In genomic region chr20:59055302-59055701, GRCh38 we compare ENCODE assay signal across 10 cellular contexts. TPM values are rescaled to one million over a fixed set of nuclear protein-coding genes. Genes with fewer than 3 reads are reported as not detected.
DNase-seq lines count a peak whose midpoint lies in the region; TF ChIP-seq lines count a peak whose summit lies in the region.
"Had no signal": no experiment of that assay in that cellular context is flagged by ENCODE, and none has a peak within 500 bp of the region (broad histone marks: within the 10 kb centered on the region; RNA-seq: fewer than 3 reads in every experiment).

No MANE protein-coding gene starts in this region.

- H4K20me1 ChIP-seq in DOHH2 (ENCODE audit: control insufficient read depth, insufficient read depth, low read depth, low read length): no peaks in the 10 kb centered on the region

- H3K4me2 ChIP-seq in DOHH2 (ENCODE audit: low read length): no peak overlapping the region

- H3K9me3 ChIP-seq in DOHH2 (ENCODE audit: control insufficient read depth, insufficient read depth, low read length) (no peaks in the 10 kb centered on the region), ovary (no peaks in the 10 kb centered on the region)

- no peaks in the 10 kb centered on the region for H3K36me3 Mint-ChIP-seq in neural crest cell (ENCODE audit: low read depth)
- no peaks in the 10 kb centered on the region for H3K36me3 Mint-ChIP-seq in endothelial cell (ENCODE audit: low read depth, unreplicated experiment)
- H3K36me3 Mint-ChIP-seq in activated CD4-positive, alpha-beta T cell treated with anti-CD3 and anti-CD28 coated beads, Interleukin-2, amount 10 ng/mL, durations not matched to agents 7 days and 5 days (ENCODE audit: low read depth): no peaks in the 10 kb centered on the region

- intact Hi-C loops in ovary (cut with DNase I): no loop called here

- no peak for TF ChIP-seq POLR2A in NB4 (IDR thresholded peaks at IDR 0.05; ENCODE audit: extremely low read depth, insufficient read length)
- no peak for TF ChIP-seq POLR2A in ovary (IDR thresholded peaks at IDR 0.05)

- TF ChIP-seq EP300 in ovary (IDR thresholded peaks at IDR 0.05): no peak

- no peaks in the 10 kb centered on the region for H3K4me1 Mint-ChIP-seq in neural crest cell
- peaks cover 3% of the 10 kb centered on the region for H3K4me1 Mint-ChIP-seq in endothelial cell (ENCODE audit: unreplicated experiment)
- no peaks in the 10 kb centered on the region for H3K4me1 Mint-ChIP-seq in activated CD4-positive, alpha-beta T cell treated with anti-CD3 and anti-CD28 coated beads, Interleukin-2, amount 10 ng/mL, durations not matched to agents 7 days and 5 days

- TF ChIP-seq CTCF in DOHH2 (IDR thresholded peaks at IDR 0.05; ENCODE audit: low read depth, low read length, poor library complexity, severe bottlenecking): peak; percentile 58
- TF ChIP-seq CTCF in NB4 (IDR thresholded peaks at IDR 0.05; ENCODE audit: low read depth, low read length): peak; percentile 12
- TF ChIP-seq CTCF in cardiac fibroblast (IDR thresholded peaks at IDR 0.05; ENCODE audit: low read depth, low read length): peak; percentile 37
- TF ChIP-seq CTCF in neural crest cell (conservative IDR thresholded peaks at IDR 0.05): peak; percentile 37
- TF ChIP-seq CTCF in endothelial cell (IDR thresholded peaks at IDR 0.05; ENCODE audit: unreplicated experiment): no peak
- TF ChIP-seq CTCF in ovary (IDR thresholded peaks at IDR 0.05): no peak

- H3K27ac Mint-ChIP-seq in neural crest cell (ENCODE audit: unreplicated experiment) (no peak overlapping the region), endothelial cell (ENCODE audit: unreplicated experiment) (no peak overlapping the region)
- H3K27ac Mint-ChIP-seq in activated CD4-positive, alpha-beta T cell treated with anti-CD3 and anti-CD28 coated beads, Interleukin-2, amount 10 ng/mL, durations not matched to agents 7 days and 5 days: no peak overlapping the region

- DNase-seq in NB4 (ENCODE audit: low read depth) (peak; percentile 25), cardiac fibroblast (ENCODE audit: low read depth in 2 of 2) (peak; percentile 45 to 61), neural crest cell (ENCODE audit: low read depth, low spot score) (no peak), endothelial cell (ENCODE audit: low spot score) (no peak), NCI-H1930 (lab: John Stamatoyannopoulos, UW) (no peak), ovary (no peak)
- DNase-seq in activated CD4-positive, alpha-beta T cell treated with anti-CD3 and anti-CD28 coated beads, Interleukin-2, amount 10 ng/mL, durations not matched to agents 7 days and 5 days: no peak
- DNase-seq: activated T-cell treated with anti-CD3 and anti-CD28 coated beads, Interleukin-2, amount 50 U/mL, for 48 hours; retina had no signal

- H3K27ac ChIP-seq in DOHH2 (ENCODE audit: low read depth, low read length) (no peak overlapping the region), ovary (no peak overlapping the region)

- no peaks in the 10 kb centered on the region for H3K79me2 ChIP-seq in DOHH2 (ENCODE audit: control insufficient read depth, low read length)

- no peaks in the 10 kb centered on the region for H3K36me3 ChIP-seq in DOHH2 (ENCODE audit: control insufficient read depth, low read length)
- no peaks in the 10 kb centered on the region for H3K36me3 ChIP-seq in ovary

- H3K27me3 ChIP-seq in DOHH2 (ENCODE audit: control insufficient read depth, low read length): peaks cover 45% of the 10 kb centered on the region
- no peaks in the 10 kb centered on the region for H3K27me3 ChIP-seq in ovary

- 57 to 60% (median 58%) methylated on average over 7 of the region's 7 CpGs for WGBS in ovary, 3 donors

- no peaks in the 10 kb centered on the region for H3F3A ChIP-seq in DOHH2 (ENCODE audit: control insufficient read depth, insufficient read depth)

- H3K27me3 Mint-ChIP-seq in neural crest cell (ENCODE audit: low read depth): peaks cover 10% of the 10 kb centered on the region
- peaks cover 2% of the 10 kb centered on the region for H3K27me3 Mint-ChIP-seq in endothelial cell (ENCODE audit: unreplicated experiment)
- peaks cover 28% of the 10 kb centered on the region for H3K27me3 Mint-ChIP-seq in activated CD4-positive, alpha-beta T cell treated with anti-CD3 and anti-CD28 coated beads, Interleukin-2, amount 10 ng/mL, durations not matched to agents 7 days and 5 days

- POLR2A ChIA-PET in activated CD4-positive, alpha-beta T cell treated with anti-CD3 and anti-CD28 coated beads, Interleukin-2, amount 10 ng/mL, durations not matched to agents 7 days and 5 days (lab: Charles Lee): no interaction called here

- H3K4me3 Mint-ChIP-seq in neural crest cell (no peak overlapping the region), endothelial cell (ENCODE audit: unreplicated experiment) (no peak overlapping the region)
- no peak overlapping the region for H3K4me3 Mint-ChIP-seq in activated CD4-positive, alpha-beta T cell treated with anti-CD3 and anti-CD28 coated beads, Interleukin-2, amount 10 ng/mL, durations not matched to agents 7 days and 5 days

- H3K9me3 Mint-ChIP-seq in neural crest cell (no peaks in the 10 kb centered on the region), endothelial cell (ENCODE audit: unreplicated experiment) (no peaks in the 10 kb centered on the region)
- no peaks in the 10 kb centered on the region for H3K9me3 Mint-ChIP-seq in activated CD4-positive, alpha-beta T cell treated with anti-CD3 and anti-CD28 coated beads, Interleukin-2, amount 10 ng/mL, durations not matched to agents 7 days and 5 days

- no peaks in the 10 kb centered on the region for H3K9me2 ChIP-seq in DOHH2 (replicated peaks; ENCODE audit: control insufficient read depth, low read length)

- H3K4me1 ChIP-seq in DOHH2 (ENCODE audit: control insufficient read depth, low read length) (no peaks in the 10 kb centered on the region), ovary (ENCODE audit: insufficient read depth) (no peaks in the 10 kb centered on the region)

- CTCF ChIA-PET in activated CD4-positive, alpha-beta T cell treated with anti-CD3 and anti-CD28 coated beads, Interleukin-2, amount 10 ng/mL, durations not matched to agents 7 days and 5 days (lab: Charles Lee): no interaction called here

- H3K4me3 ChIP-seq in DOHH2 (ENCODE audit: low read length) (no peak overlapping the region), NB4 (ENCODE audit: low read depth, low read length) (no peak overlapping the region), cardiac fibroblast (replicated peaks in 1 of 2; ENCODE audit: low read depth in 2 of 2, low read length in 2 of 2) (no peak overlapping the region), ovary (no peak overlapping the region)

RNA-seq across cellular contexts. Expression of gene PRELID3B, which starts 12.7 kb away (rescaled TPM):
- total RNA-seq in neural crest cell (45.3 and 53.6 TPM in 2 replicates), endothelial cell (ENCODE audit: unreplicated experiment) (40.2 TPM), ovary (10 to 100 TPM; 21.9 to 40.8 (median 31.4) TPM)
- 10 to 100 TPM; 16.8 to 25.1 TPM for polyA plus RNA-seq in ovary
- 10 to 100 TPM; 66.4 to 82.5 TPM for total RNA-seq in activated CD4-positive, alpha-beta T cell treated with anti-CD3 and anti-CD28 coated beads, Interleukin-2, amount 10 ng/mL, durations not matched to agents 7 days and 5 days

RNA-seq across cellular contexts. Expression of gene ATP5F1E, which starts 23.2 kb away (rescaled TPM):
- total RNA-seq in neural crest cell (66.0 and 74.9 TPM in 2 replicates), endothelial cell (ENCODE audit: unreplicated experiment) (102 TPM), ovary (10 to 100 TPM; 23.2 to 50.4 (median 45.4) TPM)
- polyA plus RNA-seq in ovary: 10 to 100 TPM; 28.1 to 73.1 TPM
- 100 to 1,000 TPM in 1 of 2 experiments, 10 to 100 TPM in 1; 98.1 to 101 TPM for total RNA-seq in activated CD4-positive, alpha-beta T cell treated with anti-CD3 and anti-CD28 coated beads, Interleukin-2, amount 10 ng/mL, durations not matched to agents 7 days and 5 days

RNA-seq across cellular contexts. Expression of gene TUBB1, which starts 36.1 kb away (rescaled TPM):
- total RNA-seq in neural crest cell (not detected in 2 replicates), endothelial cell (ENCODE audit: unreplicated experiment) (not detected), ovary (under 1 TPM in 5 of 7 donors, not detected in 2; 0.10 to 0.15 (median 0.12) TPM)
- under 1 TPM; 0.02 to 0.17 TPM for polyA plus RNA-seq in ovary
- total RNA-seq in activated CD4-positive, alpha-beta T cell treated with anti-CD3 and anti-CD28 coated beads, Interleukin-2, amount 10 ng/mL, durations not matched to agents 7 days and 5 days: not detected

RNA-seq across cellular contexts. Expression of gene CTSZ, which starts 48.2 kb away (rescaled TPM):
- 22.7 and 23.6 TPM in 2 replicates for total RNA-seq in neural crest cell
- 150 TPM for total RNA-seq in endothelial cell (ENCODE audit: unreplicated experiment)
- total RNA-seq in ovary: 100 to 1,000 TPM in 1 of 7 donors, 10 to 100 TPM in 6; 36.7 to 117 (median 76.8) TPM
- polyA plus RNA-seq in ovary: 100 to 1,000 TPM in 1 of 2 donors, 10 to 100 TPM in 1; 88.8 to 301 TPM
- total RNA-seq in activated CD4-positive, alpha-beta T cell treated with anti-CD3 and anti-CD28 coated beads, Interleukin-2, amount 10 ng/mL, durations not matched to agents 7 days and 5 days: 10 to 100 TPM; 48.2 to 53.3 TPM

Comparison
In these comparisons a context has a peak if more than half of its experiments do, and no peak if none do; other contexts are left out.
1. CTCF ChIP-seq: peak in DOHH2 (single experiment), NB4 (single experiment), cardiac fibroblast (single experiment) and neural crest cell (single experiment); none in endothelial cell (single experiment) and ovary (0 of 3).
2. DNase-seq: peak in NB4 (single experiment) and cardiac fibroblast (2 of 2); none in neural crest cell (single experiment), endothelial cell (single experiment), NCI-H1930 (0 of 2), ovary (0 of 5) and activated CD4-positive, alpha-beta T cell treated with anti-CD3 and anti-CD28 coated beads, Interleukin-2, amount 10 ng/mL, durations not matched to agents 7 days and 5 days (single experiment).